Comparison of ENCODE assay signal across 8 cellular contexts in genomic region chr15:31013863-31014607, GRCh38. TPM values are rescaled to one million over a fixed set of nuclear protein-coding genes. Genes with fewer than 3 reads are reported as not detected.
DNase-seq lines count a peak whose midpoint lies in the region; ATAC-seq and TF ChIP-seq lines count a peak whose summit lies in the region.

No MANE protein-coding gene starts in this region.

- H3K36me3 ChIP-seq in heart left ventricle = no peaks in the 10 kb centered on the region

- H3K36me3 Mint-ChIP-seq in natural killer cell treated with Interleukin-12 subunit alpha and Interleukin-12 subunit beta and Interleukin-15 and Interleukin-18, amount 100 ng/mL, for 72 hours = peaks cover 18% of the 10 kb centered on the region

- no peaks in the 10 kb centered on the region for H3K4me1 ChIP-seq in heart left ventricle

- ATAC-seq in HG02588 (IDR thresholded peaks at IDR 0.05; ENCODE audit: unreplicated experiment) = peak; percentile 81
- peak; percentile 59 to 62 for ATAC-seq in natural killer cell treated with Interleukin-12 subunit alpha and Interleukin-12 subunit beta and Interleukin-15 and Interleukin-18, amount 100 ng/mL, for 72 hours
- ATAC-seq in heart left ventricle = no peak

- intact Hi-C loops in heart left ventricle (cut with DNase I) = no loop called here

- H3K4me1 Mint-ChIP-seq in natural killer cell treated with Interleukin-12 subunit alpha and Interleukin-12 subunit beta and Interleukin-15 and Interleukin-18, amount 100 ng/mL, for 72 hours (ENCODE audit: low read depth in 2 of 2) = peaks cover 21 to 22% of the 10 kb centered on the region in 2 donors

- H3K27ac Mint-ChIP-seq in natural killer cell treated with Interleukin-12 subunit alpha and Interleukin-12 subunit beta and Interleukin-15 and Interleukin-18, amount 100 ng/mL, for 72 hours = peak overlapping the region; percentile 56 to 72

- peaks cover 0 to 28% (median 13%) of the 10 kb centered on the region in 12 donors for H3K9me3 ChIP-seq in heart left ventricle

- no peak overlapping the region for H3K27ac ChIP-seq in heart left ventricle

- H3K27me3 ChIP-seq in heart left ventricle = no peaks in the 10 kb centered on the region

- no peaks in the 10 kb centered on the region for H3K27me3 Mint-ChIP-seq in natural killer cell treated with Interleukin-12 subunit alpha and Interleukin-12 subunit beta and Interleukin-15 and Interleukin-18, amount 100 ng/mL, for 72 hours

- TF ChIP-seq CTCF in heart left ventricle (IDR thresholded peaks at IDR 0.05) = no peak

- peak overlapping the region; percentile 0 for H3K4me3 Mint-ChIP-seq in natural killer cell treated with Interleukin-12 subunit alpha and Interleukin-12 subunit beta and Interleukin-15 and Interleukin-18, amount 100 ng/mL, for 72 hours

- no peak overlapping the region for H3K4me3 ChIP-seq in heart left ventricle

- DNase-seq in SIG-M5 treated with dmso at 0.1 percent for 504 hours (lab: John Stamatoyannopoulos, UW; ENCODE audit: unreplicated experiment) (peak; percentile 67), SIG-M5 (lab: John Stamatoyannopoulos, UW) (no peak), NOMO-1 (lab: John Stamatoyannopoulos, UW; ENCODE audit: unreplicated experiment in 2 of 2) (peak; percentile 54 to 82), heart left ventricle (no peak), SK-N-DZ (ENCODE audit: low spot score) (no peak), SW 1271 (lab: John Stamatoyannopoulos, UW) (no peak)
- no peak for DNase-seq in natural killer cell treated with Interleukin-12 subunit alpha and Interleukin-12 subunit beta and Interleukin-15 and Interleukin-18, amount 100 ng/mL, for 72 hours (ENCODE audit: low spot score)

- no peak for TF ChIP-seq POLR2A in heart left ventricle (IDR thresholded peaks at IDR 0.05)

- WGBS in heart left ventricle, 4 donors = 60 to 82% (median 70%) methylated on average over 2 of the region's 2 CpGs

- peaks cover 8% of the 10 kb centered on the region for H3K9me3 Mint-ChIP-seq in natural killer cell treated with Interleukin-12 subunit alpha and Interleukin-12 subunit beta and Interleukin-15 and Interleukin-18, amount 100 ng/mL, for 72 hours

RNA-seq across cellular contexts. Expression of gene MTMR10, which starts 22.6 kb away (rescaled TPM):
- 10 to 100 TPM; 19.1 to 21.5 TPM for total RNA-seq in natural killer cell treated with Interleukin-12 subunit alpha and Interleukin-12 subunit beta and Interleukin-15 and Interleukin-18, amount 100 ng/mL, for 72 hours
- 10 to 100 TPM; 14.4 to 38.9 (median 27.8) TPM for total RNA-seq in heart left ventricle
- polyA plus RNA-seq in heart left ventricle = 10 to 100 TPM in 1 of 2 donors, 1 to 10 TPM in 1; 8.6 to 22.6 TPM
- polyA plus RNA-seq in SK-N-DZ (2014; cell fraction: cytosol; rRNA removed) = 5.1 and 8.9 TPM in 2 replicates
- polyA plus RNA-seq in SK-N-DZ (2014; cell fraction: nucleus; rRNA removed) = 5.8 and 7.4 TPM in 2 replicates

Comparison
In these comparisons a context has a peak if more than half of its experiments do, and no peak if none do; other contexts are left out.
1. DNase-seq: peak in SIG-M5 treated with dmso at 0.1 percent for 504 hours (single experiment) and NOMO-1 (2 of 2); none in SIG-M5 (single experiment), natural killer cell treated with Interleukin-12 subunit alpha and Interleukin-12 subunit beta and Interleukin-15 and Interleukin-18, amount 100 ng/mL, for 72 hours (single experiment), heart left ventricle (0 of 5), SK-N-DZ (single experiment) and SW 1271 (0 of 2).
2. ATAC-seq: peak in HG02588 (single experiment) and natural killer cell treated with Interleukin-12 subunit alpha and Interleukin-12 subunit beta and Interleukin-15 and Interleukin-18, amount 100 ng/mL, for 72 hours (2 of 2); none in heart left ventricle (0 of 4).